In genomic region chr7:78020131-78020873, GRCh38 we compare ENCODE assay signal across 8 cellular contexts.
DNase-seq lines count a peak whose midpoint lies in the region; TF ChIP-seq lines count a peak whose summit lies in the region.

No MANE protein-coding gene starts in this region.

- TF ChIP-seq CTCF in GM20000 (IDR thresholded peaks at IDR 0.05; ENCODE audit: extremely low read depth, missing control alignments) (peak; percentile 58), fibroblast of villous mesenchyme (IDR thresholded peaks at IDR 0.05; ENCODE audit: insufficient read depth, low read depth, low read length) (peak; percentile 46), nephron (IDR thresholded peaks at IDR 0.05; ENCODE audit: unreplicated experiment in 3 of 3) (peak; percentile 64 to 78 (median 72))

- no peaks in the 10 kb centered on the region for H3K36me3 Mint-ChIP-seq in activated T-helper 1 cell treated with anti-CD3 and anti-CD28 coated beads, Interleukin-12 subunit alpha, Interleukin-12 subunit beta, Interleukin-2, Interleukin-4 antibody, amounts not matched to agents 30 ng/mL and 10 ng/mL and 1 ng/mL, durations not matched to agents 14 hours and 24 hours and 36 hours (ENCODE audit: low read depth)
- H3K36me3 Mint-ChIP-seq in nephron (ENCODE audit: low read depth): no peaks in the 10 kb centered on the region

- intact Hi-C loops in activated T-helper 1 cell treated with anti-CD3 and anti-CD28 coated beads, Interleukin-12 subunit alpha, Interleukin-12 subunit beta, Interleukin-2, Interleukin-4 antibody, amounts not matched to agents 30 ng/mL and 10 ng/mL and 1 ng/mL, durations not matched to agents 14 hours and 24 hours and 36 hours (cut with micrococcal nuclease): loop anchor here (1.0 to 10.0 kb wide), 4 partner anchors 20 to 1157 kb away; no protein-coding TSS in a partner anchor

- H3K4me3 ChIP-seq in fibroblast of villous mesenchyme (ENCODE audit: low read depth, low read length): peak overlapping the region; percentile 63

- H3K27ac Mint-ChIP-seq in activated T-helper 1 cell treated with anti-CD3 and anti-CD28 coated beads, Interleukin-12 subunit alpha, Interleukin-12 subunit beta, Interleukin-2, Interleukin-4 antibody, amounts not matched to agents 30 ng/mL and 10 ng/mL and 1 ng/mL, durations not matched to agents 14 hours and 24 hours and 36 hours: peak overlapping the region; percentile 25
- peak overlapping the region; percentile 94 to 98 (median 96) for H3K27ac Mint-ChIP-seq in nephron

- no peaks in the 10 kb centered on the region for H3K9me3 Mint-ChIP-seq in activated T-helper 1 cell treated with anti-CD3 and anti-CD28 coated beads, Interleukin-12 subunit alpha, Interleukin-12 subunit beta, Interleukin-2, Interleukin-4 antibody, amounts not matched to agents 30 ng/mL and 10 ng/mL and 1 ng/mL, durations not matched to agents 14 hours and 24 hours and 36 hours
- no peaks in the 10 kb centered on the region for H3K9me3 Mint-ChIP-seq in nephron

- peaks cover 39% of the 10 kb centered on the region for H3K27me3 Mint-ChIP-seq in activated T-helper 1 cell treated with anti-CD3 and anti-CD28 coated beads, Interleukin-12 subunit alpha, Interleukin-12 subunit beta, Interleukin-2, Interleukin-4 antibody, amounts not matched to agents 30 ng/mL and 10 ng/mL and 1 ng/mL, durations not matched to agents 14 hours and 24 hours and 36 hours (ENCODE audit: insufficient read depth)
- H3K27me3 Mint-ChIP-seq in nephron (ENCODE audit: low read depth): no peaks in the 10 kb centered on the region

- DNase-seq in DMS79 (lab: John Stamatoyannopoulos, UW) (peak; percentile 41), GM20000 (ENCODE audit: low spot score) (peak; percentile 75), HK-2 (ENCODE audit: unreplicated experiment) (peak; percentile 32), NCI-H82 (lab: John Stamatoyannopoulos, UW) (peak; percentile 81), fibroblast of villous mesenchyme (ENCODE audit: low read depth) (peak; percentile 78), cerebellar nuclear complex (lab: John Stamatoyannopoulos, UW) (no peak)
- DNase-seq in activated T-helper 1 cell treated with anti-CD3 and anti-CD28 coated beads, Interleukin-12 subunit alpha, Interleukin-12 subunit beta, Interleukin-2, Interleukin-4 antibody, amounts not matched to agents 30 ng/mL and 10 ng/mL and 1 ng/mL, durations not matched to agents 14 hours and 24 hours and 36 hours (ENCODE audit: low spot score): peak; percentile 10

- peaks cover 14% of the 10 kb centered on the region for H3K4me1 Mint-ChIP-seq in activated T-helper 1 cell treated with anti-CD3 and anti-CD28 coated beads, Interleukin-12 subunit alpha, Interleukin-12 subunit beta, Interleukin-2, Interleukin-4 antibody, amounts not matched to agents 30 ng/mL and 10 ng/mL and 1 ng/mL, durations not matched to agents 14 hours and 24 hours and 36 hours (ENCODE audit: low read depth)
- H3K4me1 Mint-ChIP-seq in nephron: peaks cover 41% of the 10 kb centered on the region

- H3K4me3 Mint-ChIP-seq in activated T-helper 1 cell treated with anti-CD3 and anti-CD28 coated beads, Interleukin-12 subunit alpha, Interleukin-12 subunit beta, Interleukin-2, Interleukin-4 antibody, amounts not matched to agents 30 ng/mL and 10 ng/mL and 1 ng/mL, durations not matched to agents 14 hours and 24 hours and 36 hours: peak overlapping the region; percentile 78
- peak overlapping the region; percentile 83 to 89 (median 87) for H3K4me3 Mint-ChIP-seq in nephron

Comparison
In these comparisons a context has a peak if more than half of its experiments do, and no peak if none do; other contexts are left out.
1. DNase-seq: peak in DMS79 (single experiment), GM20000 (single experiment), HK-2 (single experiment), NCI-H82 (single experiment), activated T-helper 1 cell treated with anti-CD3 and anti-CD28 coated beads, Interleukin-12 subunit alpha, Interleukin-12 subunit beta, Interleukin-2, Interleukin-4 antibody, amounts not matched to agents 30 ng/mL and 10 ng/mL and 1 ng/mL, durations not matched to agents 14 hours and 24 hours and 36 hours (single experiment) and fibroblast of villous mesenchyme (single experiment); none in cerebellar nuclear complex (0 of 2).
2. Peak in every context shown above with its lines, with median percentiles within 50 percentile points of each other: CTCF ChIP-seq.